19 cellular contexts compared by ENCODE assay signal in the genomic region with DNA sequence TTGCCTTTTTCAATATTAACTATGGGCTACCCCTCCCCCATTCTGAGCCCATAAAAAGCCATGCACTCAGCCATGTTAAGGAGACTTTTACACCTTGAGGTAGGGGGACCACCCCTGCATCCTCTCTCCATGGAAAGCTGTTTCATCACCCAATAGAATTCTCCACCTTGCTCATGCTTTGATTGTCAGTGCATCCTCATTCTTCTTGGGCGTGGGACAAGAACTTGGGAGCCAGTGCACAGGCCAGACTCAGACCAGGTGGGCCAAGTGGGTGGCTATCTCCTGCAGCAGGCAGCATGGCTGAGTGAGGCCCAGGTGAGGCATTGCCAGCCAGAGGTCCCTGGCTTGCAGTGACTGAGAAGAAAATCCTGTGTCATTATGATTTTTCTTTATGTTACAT.
"Had no signal": no experiment of that assay in that cellular context is flagged by ENCODE, and none has a peak within 500 bp of the region (broad histone marks: within the 10 kb centered on the region; RNA-seq: fewer than 3 reads in every experiment).

No MANE protein-coding gene starts in this region.

- ATAC-seq: left lobe of liver; mucosa of descending colon; naive thymus-derived CD8-positive, alpha-beta T cell; right cardiac atrium; stimulated activated naive CD8-positive, alpha-beta T cell treated with anti-CD3 and anti-CD28 coated beads, Interleukin-15, Interleukin-2, amounts not matched to agents 100 U/mL and 50 U/mL, for 24 hours; upper lobe of right lung had no signal

- H3K27ac ChIP-seq: tibial artery, upper lobe of right lung, vagina had no signal

- H3K36me3 ChIP-seq: tibial artery, upper lobe of right lung, vagina had no signal

- DNase-seq: dermis blood vessel endothelial cell; endodermal cell; foreskin melanocyte; head of caudate nucleus; hippocampal formation; mammary epithelial cell; mucosa of descending colon; naive thymus-derived CD8-positive, alpha-beta T cell; small intestine; stimulated activated CD4-positive, alpha-beta T cell treated with anti-CD3 and anti-CD28 coated beads, Interleukin-2, amount 100 ng/mL, for 48 hours; stimulated activated naive CD8-positive, alpha-beta T cell treated with anti-CD3 and anti-CD28 coated beads, Interleukin-15, Interleukin-2, amounts not matched to agents 100 U/mL and 50 U/mL, for 24 hours; tibial artery; upper lobe of right lung had no signal

- H3K4me1 ChIP-seq: tibial artery, upper lobe of right lung, vagina had no signal

- H3K9me3 ChIP-seq: tibial artery, upper lobe of right lung, vagina had no signal

- FAIRE-seq: colon, endothelial cell of umbilical vein, islet of Langerhans, small intestine had no signal

- H3K4me3 ChIP-seq: mucosa of descending colon, tibial artery, upper lobe of right lung, vagina had no signal

- H3K27me3 ChIP-seq: tibial artery, upper lobe of right lung, vagina had no signal
